In genomic region chr12:70052931-70053497, GRCh38 we compare ENCODE assay signal across 10 cellular contexts.
DNase-seq lines count a peak whose midpoint lies in the region; ATAC-seq and TF ChIP-seq lines count a peak whose summit lies in the region.
"Had no signal": no experiment of that assay in that cellular context is flagged by ENCODE, and none has a peak within 500 bp of the region (broad histone marks: within the 10 kb centered on the region; RNA-seq: fewer than 3 reads in every experiment).

No MANE protein-coding gene starts in this region.

- no peaks in the 10 kb centered on the region for H3K36me3 ChIP-seq in naive thymus-derived CD4-positive, alpha-beta T cell (ENCODE audit: control insufficient read depth in 2 of 3, insufficient read depth in 3 of 3, low read length in 3 of 3)

- POLR2A ChIA-PET in naive thymus-derived CD4-positive, alpha-beta T cell (lab: Charles Lee) = no interaction called here

- H3K27ac Mint-ChIP-seq in naive thymus-derived CD4-positive, alpha-beta T cell = no peak overlapping the region
- H3K27ac Mint-ChIP-seq: activated naive CD4-positive, alpha-beta T cell treated with anti-CD3 and anti-CD28 coated beads, Interleukin-2, amount 50 U/mL, for 72 hours had no signal

- no peak overlapping the region for H3K27ac ChIP-seq in naive thymus-derived CD4-positive, alpha-beta T cell (ENCODE audit: low read depth, low read length)

- peak; percentile 81 for DNase-seq in DMS53 (lab: John Stamatoyannopoulos, UW)
- DNase-seq in NCI-H460 (ENCODE audit: extremely low read depth, low read depth) = peak; percentile 72
- DNase-seq in erythroblast (lab: John Stamatoyannopoulos, UW) = peak; percentile 70 to 75
- no peak for DNase-seq in naive thymus-derived CD4-positive, alpha-beta T cell
- DNase-seq in amygdala (lab: John Stamatoyannopoulos, UW) = no peak
- DNase-seq in NCI-H187 (lab: John Stamatoyannopoulos, UW) = no peak
- DNase-seq: SHP77 had no signal

- peaks cover 0 to 1% (median 0%) of the 10 kb centered on the region in 11 donors for H3K9me3 Mint-ChIP-seq in naive thymus-derived CD4-positive, alpha-beta T cell
- H3K9me3 Mint-ChIP-seq: activated naive CD4-positive, alpha-beta T cell treated with anti-CD3 and anti-CD28 coated beads, Interleukin-2, amount 50 U/mL, for 72 hours had no signal

- H3K27me3 Mint-ChIP-seq in naive thymus-derived CD4-positive, alpha-beta T cell = peaks cover 0 to 15% (median 6%) of the 10 kb centered on the region in 5 donors

- no peak for TF ChIP-seq POLR2A in erythroblast (IDR thresholded peaks at IDR 0.05; ENCODE audit: low read length)

- CTCF ChIA-PET in naive thymus-derived CD4-positive, alpha-beta T cell (lab: Charles Lee) = no interaction called here

- intact Hi-C loops in naive thymus-derived CD4-positive, alpha-beta T cell (cut with micrococcal nuclease) = no loop called here

- no peak overlapping the region for H3K4me3 Mint-ChIP-seq in naive thymus-derived CD4-positive, alpha-beta T cell

- peaks cover 0 to 14% of the 10 kb centered on the region in 2 donors for H3K4me1 ChIP-seq in naive thymus-derived CD4-positive, alpha-beta T cell (ENCODE audit: control insufficient read depth in 2 of 2, insufficient read depth in 2 of 2, low read length in 2 of 2)

- ATAC-seq in naive thymus-derived CD4-positive, alpha-beta T cell = peak; percentile 37
- ATAC-seq in GM21737 (IDR thresholded peaks at IDR 0.05; ENCODE audit: unreplicated experiment) = no peak
- no peak for ATAC-seq in HG03521 (IDR thresholded peaks at IDR 0.05; ENCODE audit: unreplicated experiment)
- ATAC-seq: activated naive CD4-positive, alpha-beta T cell treated with anti-CD3 and anti-CD28 coated beads, Interleukin-2, amount 50 U/mL, for 72 hours had no signal

- H3K36me3 Mint-ChIP-seq in naive thymus-derived CD4-positive, alpha-beta T cell = no peaks in the 10 kb centered on the region
- H3K36me3 Mint-ChIP-seq: activated naive CD4-positive, alpha-beta T cell treated with anti-CD3 and anti-CD28 coated beads, Interleukin-2, amount 50 U/mL, for 72 hours had no signal

- H3K27me3 ChIP-seq in naive thymus-derived CD4-positive, alpha-beta T cell (ENCODE audit: control insufficient read depth in 2 of 2, insufficient read depth in 2 of 2, low read length in 2 of 2) = no peaks in the 10 kb centered on the region

- no peak overlapping the region for H3K4me3 ChIP-seq in naive thymus-derived CD4-positive, alpha-beta T cell (ENCODE audit: low read length)

- peaks cover 0 to 12% (median 4%) of the 10 kb centered on the region in 7 donors for H3K4me1 Mint-ChIP-seq in naive thymus-derived CD4-positive, alpha-beta T cell

- no peaks in the 10 kb centered on the region for H3K9me3 ChIP-seq in naive thymus-derived CD4-positive, alpha-beta T cell (ENCODE audit: control insufficient read depth in 2 of 3, low read length in 3 of 3)

Comparison
In these comparisons a context has a peak if more than half of its experiments do, and no peak if none do; other contexts are left out.
1. DNase-seq: peak in DMS53 (single experiment), NCI-H460 (single experiment) and erythroblast (2 of 2); none in naive thymus-derived CD4-positive, alpha-beta T cell (0 of 9), amygdala (0 of 56) and NCI-H187 (0 of 2).